Comparison of ENCODE assay signal across 17 cellular contexts in genomic region chr6:27631614-27631925, GRCh38.
DNase-seq lines count a peak whose midpoint lies in the region; ATAC-seq, FAIRE-seq and TF ChIP-seq lines count a peak whose summit lies in the region.
"Had no signal": no experiment of that assay in that cellular context is flagged by ENCODE, and none has a peak within 500 bp of the region (broad histone marks: within the 10 kb centered on the region; RNA-seq: fewer than 3 reads in every experiment).

No MANE protein-coding gene starts in this region.

- POLR2A ChIA-PET in A673 (lab: Charles Lee; ENCODE audit: low non-redundant PET) (no interaction called here), HCT116 (lab: Charles Lee) (no interaction called here), OCI-LY7 (lab: Charles Lee) (no interaction called here)

- H3K9me2 ChIP-seq in HCT116 (ENCODE audit: insufficient read depth) (no peaks in the 10 kb centered on the region), OCI-LY7 (ENCODE audit: insufficient read depth, low read length) (no peaks in the 10 kb centered on the region)

- H3K36me3 Mint-ChIP-seq in activated naive CD8-positive, alpha-beta T cell treated with anti-CD3 and anti-CD28 coated beads for 36 hours: peaks cover 4% of the 10 kb centered on the region
- no peaks in the 10 kb centered on the region for H3K36me3 Mint-ChIP-seq in mesothelial cell of epicardium

- H3K27ac ChIP-seq in A673 (ENCODE audit: low read depth, low read length, poor library complexity, severe bottlenecking): no peak overlapping the region
- no peak overlapping the region for H3K27ac ChIP-seq in HCT116 (ENCODE audit: low read depth, low read length)
- no peak overlapping the region for H3K27ac ChIP-seq in body of pancreas
- H3K27ac ChIP-seq in small intestine (ENCODE audit: low read depth in 1 of 2, low read length in 1 of 2): no peak overlapping the region
- no peak overlapping the region for H3K27ac ChIP-seq in OCI-LY7 (ENCODE audit: low read depth, low read length, poor library complexity, severe bottlenecking)

- FAIRE-seq in small intestine (lab: Jason Lieb, UNC): no peak
- FAIRE-seq: frontal cortex, keratinocyte, urothelium cell line had no signal

- H3K4me3 ChIP-seq in A673 (ENCODE audit: low read depth, low read length, poor library complexity, severe bottlenecking) (peak overlapping the region; percentile 50), HCT116 (replicated peaks in 1 of 2; ENCODE audit: low read depth in 1 of 2, low read length in 2 of 2) (no peak overlapping the region), body of pancreas (no peak overlapping the region), small intestine (ENCODE audit: low read depth in 1 of 2, low read length in 2 of 2) (no peak overlapping the region), OCI-LY7 (ENCODE audit: low read depth, low read length, poor library complexity, severe bottlenecking) (no peak overlapping the region)

- H3K9me3 Mint-ChIP-seq in activated naive CD8-positive, alpha-beta T cell treated with anti-CD3 and anti-CD28 coated beads for 36 hours: peaks cover 7% of the 10 kb centered on the region
- H3K9me3 Mint-ChIP-seq in mesothelial cell of epicardium: peaks cover 15% of the 10 kb centered on the region
- H3K9me3 Mint-ChIP-seq: activated T-cell treated with anti-CD3 and anti-CD28 coated beads, Interleukin-2, amount 50 U/mL, for 4 hours; effector memory CD8-positive, alpha-beta T cell had no signal

- H3K27ac Mint-ChIP-seq in activated naive CD8-positive, alpha-beta T cell treated with anti-CD3 and anti-CD28 coated beads for 36 hours: no peak overlapping the region
- peak overlapping the region; percentile 96 for H3K27ac Mint-ChIP-seq in mesothelial cell of epicardium
- H3K27ac Mint-ChIP-seq: effector memory CD8-positive, alpha-beta T cell had no signal

- H3K4me1 Mint-ChIP-seq in activated naive CD8-positive, alpha-beta T cell treated with anti-CD3 and anti-CD28 coated beads for 36 hours: peaks cover 12% of the 10 kb centered on the region
- H3K4me1 Mint-ChIP-seq in mesothelial cell of epicardium: peaks cover 17% of the 10 kb centered on the region

- peaks cover 7% of the 10 kb centered on the region for H3K4me1 ChIP-seq in A673 (ENCODE audit: insufficient read depth, low read length, poor library complexity, severe bottlenecking)
- H3K4me1 ChIP-seq in HCT116 (ENCODE audit: control insufficient read depth in 1 of 2, insufficient read depth in 2 of 2, low read length in 2 of 2): peaks cover 3 to 22% of the 10 kb centered on the region in 2 experiments; a peak in 1 of 4 replicates
- H3K4me1 ChIP-seq in body of pancreas: peaks cover 11% of the 10 kb centered on the region
- peaks cover 0 to 2% of the 10 kb centered on the region in 2 donors for H3K4me1 ChIP-seq in small intestine (ENCODE audit: control insufficient read depth in 2 of 2, insufficient read depth in 1 of 2, low read depth in 1 of 2, low read length in 1 of 2)
- no peaks in the 10 kb centered on the region for H3K4me1 ChIP-seq in OCI-LY7 (ENCODE audit: insufficient read depth, low read length, poor library complexity, severe bottlenecking)

- H3K79me2 ChIP-seq in HCT116 (ENCODE audit: insufficient read depth, low read length) (no peaks in the 10 kb centered on the region), OCI-LY7 (ENCODE audit: insufficient read depth, low read depth, low read length) (no peaks in the 10 kb centered on the region)

- TF ChIP-seq CTCF in A673 (conservative IDR thresholded peaks at IDR 0.05; ENCODE audit: low read depth, low read length) (no peak), HCT116 (IDR thresholded peaks at IDR 0.05 in 2 of 3, conservative IDR thresholded peaks at IDR 0.05 in 1 of 3; ENCODE audit: borderline replicate concordance in 1 of 3, insufficient read depth in 1 of 3, low read depth in 2 of 3, low read length in 2 of 3) (no peak), mesothelial cell of epicardium (IDR thresholded peaks at IDR 0.05; ENCODE audit: unreplicated experiment) (no peak), body of pancreas (IDR thresholded peaks at IDR 0.05) (no peak), OCI-LY7 (conservative IDR thresholded peaks at IDR 0.05; ENCODE audit: low read length) (no peak)

- peak; percentile 41 for ATAC-seq in HCT116
- no peak for ATAC-seq in body of pancreas
- ATAC-seq: effector memory CD8-positive, alpha-beta T cell had no signal

- H3K4me2 ChIP-seq in HCT116 (ENCODE audit: low read length) (peak overlapping the region; percentile 69), OCI-LY7 (ENCODE audit: low read length) (no peak overlapping the region)

- intact Hi-C loops in A673 (cut with micrococcal nuclease; ENCODE audit: unreplicated experiment) (no loop called here), HCT116 (cut with micrococcal nuclease) (no loop called here), body of pancreas (cut with DNase I) (no loop called here), OCI-LY7 (cut with micrococcal nuclease; ENCODE audit: unreplicated experiment) (no loop called here)

- H3K9ac ChIP-seq in HCT116 (ENCODE audit: low read length): no peak overlapping the region

- RAD21 ChIA-PET in HCT116 (lab: Charles Lee; ENCODE audit: low non-redundant PET in 1 of 2, low total read pairs in 2 of 2, uncharacterized antibody in 2 of 2, unreplicated experiment in 2 of 2): no interaction called here

- H3K36me3 ChIP-seq in A673 (ENCODE audit: insufficient read depth, low read length, poor library complexity, severe bottlenecking) (no peaks in the 10 kb centered on the region), HCT116 (ENCODE audit: control insufficient read depth in 1 of 2, insufficient read depth in 2 of 2, low read length in 2 of 2) (no peaks in the 10 kb centered on the region), body of pancreas (replicated peaks in 1 of 2; ENCODE audit: insufficient read depth in 1 of 2, low read depth in 2 of 2) (no peaks in the 10 kb centered on the region), small intestine (ENCODE audit: control insufficient read depth in 2 of 2, insufficient read depth in 2 of 2, low read length in 2 of 2) (no peaks in the 10 kb centered on the region), OCI-LY7 (ENCODE audit: insufficient read depth, low read length) (no peaks in the 10 kb centered on the region)

- DNase-seq in A673 (ENCODE audit: low spot score): no peak
- no peak for DNase-seq in HCT116 (ENCODE audit: low read depth, low spot score)
- DNase-seq in activated naive CD8-positive, alpha-beta T cell treated with anti-CD3 and anti-CD28 coated beads for 36 hours: no peak
- DNase-seq in mesothelial cell of epicardium (ENCODE audit: low spot score in 2 of 2, unreplicated experiment in 2 of 2): no peak
- DNase-seq in body of pancreas: no peak
- DNase-seq in small intestine: no peak
- no peak for DNase-seq in OCI-LY7 (ENCODE audit: low spot score)
- no peak for DNase-seq in NCI-H345 treated with DMSO at 0.1 percent for 48 hours (lab: John Stamatoyannopoulos, UW; ENCODE audit: unreplicated experiment)
- DNase-seq: activated T-cell treated with anti-CD3 and anti-CD28 coated beads, Interleukin-2, amount 50 U/mL, for 4 hours; DND-41; effector memory CD8-positive, alpha-beta T cell; KG1; NK-92 treated with Interleukin-12 subunit alpha and Interleukin-12 subunit beta, amount 100 ng/mL, for 24 hours; SW 1271 had no signal

- H4K20me1 ChIP-seq in HCT116 (ENCODE audit: insufficient read depth) (no peaks in the 10 kb centered on the region), OCI-LY7 (ENCODE audit: insufficient read depth, low read length) (no peaks in the 10 kb centered on the region)

- no peak for TF ChIP-seq POLR2A in HCT116 (IDR thresholded peaks at IDR 0.05; ENCODE audit: borderline replicate concordance, extremely low read depth, insufficient read depth, insufficient read length)
- no peak for TF ChIP-seq POLR2A in body of pancreas (IDR thresholded peaks at IDR 0.05)

- peaks cover 92% of the 10 kb centered on the region for H3K27me3 Mint-ChIP-seq in activated naive CD8-positive, alpha-beta T cell treated with anti-CD3 and anti-CD28 coated beads for 36 hours
- peaks cover 12% of the 10 kb centered on the region for H3K27me3 Mint-ChIP-seq in mesothelial cell of epicardium (ENCODE audit: low read depth)

- H3K27me3 ChIP-seq in A673 (replicated peaks; ENCODE audit: insufficient read depth, low read depth, low read length, poor library complexity) (no peaks in the 10 kb centered on the region), HCT116 (ENCODE audit: insufficient read depth, low read length) (no peaks in the 10 kb centered on the region), body of pancreas (peaks cover 0 to 13% of the 10 kb centered on the region in 2 donors), small intestine (ENCODE audit: control insufficient read depth in 2 of 2, insufficient read depth in 2 of 2, low read length in 2 of 2) (peaks cover 0 to 10% of the 10 kb centered on the region in 2 donors)

- CTCF ChIA-PET in A673 (lab: Charles Lee) (interaction anchor here (1.1 kb wide), 1 partner anchor 14 kb away, joined by 3 read pairs; no protein-coding TSS in a partner anchor), HCT116 (lab: Charles Lee) (interaction anchor here (0.7 kb wide), 1 partner anchor 14 kb away, joined by 3 read pairs; no protein-coding TSS in a partner anchor), OCI-LY7 (lab: Charles Lee; ENCODE audit: unreplicated experiment) (no interaction called here)

- BruUV-seq in A673 (replicated peaks; lab: Mats Ljungman, UMichigan) (no TSS peak), HCT116 (replicated peaks; lab: Mats Ljungman, UMichigan) (no TSS peak), OCI-LY7 (replicated peaks; lab: Mats Ljungman, UMichigan) (no TSS peak)

- no peak overlapping the region for H2AFZ ChIP-seq in HCT116 (ENCODE audit: low read depth, low read length, poor library complexity, severe bottlenecking)
- no peak overlapping the region for H2AFZ ChIP-seq in OCI-LY7 (ENCODE audit: low read length)

- no peak for TF ChIP-seq RAD21 in HCT116 (IDR thresholded peaks at IDR 0.05; ENCODE audit: low read depth)

- 93 to 100% methylated on average over 1 of the region's 1 CpG for WGBS in body of pancreas, 2 donors
- whole genome bisulfite sequencing in small intestine, 3 donors: 89 to 91% (median 90%) methylated on average over 1 of the region's 1 CpG

- H3K4me3 Mint-ChIP-seq in activated naive CD8-positive, alpha-beta T cell treated with anti-CD3 and anti-CD28 coated beads for 36 hours: peak overlapping the region; percentile 22
- peak overlapping the region; percentile 91 for H3K4me3 Mint-ChIP-seq in mesothelial cell of epicardium

- H3K9me3 ChIP-seq in A673 (ENCODE audit: low read depth, low read length, poor library complexity, severe bottlenecking) (no peaks in the 10 kb centered on the region), HCT116 (ENCODE audit: control insufficient read depth in 1 of 2, insufficient read depth in 1 of 2, low read depth in 1 of 2, low read length in 2 of 2) (no peaks in the 10 kb centered on the region), body of pancreas (no peaks in the 10 kb centered on the region), small intestine (ENCODE audit: control insufficient read depth, low read depth) (no peaks in the 10 kb centered on the region), OCI-LY7 (ENCODE audit: low read length) (no peaks in the 10 kb centered on the region)

TF ChIP-seq in HCT116, 20 proteins besides CTCF, POLR2A, EP300 and RAD21 (continues in another document):
- TF ChIP-seq ZFX (IDR thresholded peaks at IDR 0.05): no peak
- TF ChIP-seq ATF3 (IDR thresholded peaks at IDR 0.05): no peak
